In genomic region chr16:12590409-12590808, GRCh38 we compare ENCODE assay signal across 1 cellular context.
A peak's percentile ranks its signal among the peaks of the same experiment; 100 is the strongest.
TF ChIP-seq lines count a peak whose summit lies in the region.

No MANE protein-coding gene starts in this region.

TF ChIP-seq in HepG2, 621 proteins besides CTCF, POLR2A, EP300 and RAD21 (continued from another document):
- TF ChIP-seq PAXIP1 (CRISPR knock-in tag; conservative IDR thresholded peaks at IDR 0.05) (peak; percentile 46; the same call in 1 of the 2 replicates), U2AF2 (IDR thresholded peaks at IDR 0.05; ENCODE audit: low read depth, low read length) (no peak), ATRX (CRISPR knock-in tag; IDR thresholded peaks at IDR 0.05; ENCODE audit: borderline replicate concordance) (no peak), ZNF761 (CRISPR knock-in tag; conservative IDR thresholded peaks at IDR 0.05) (no peak), ZNF841 (CRISPR knock-in tag; IDR thresholded peaks at IDR 0.05; ENCODE audit: borderline replicate concordance) (no peak), HIC2 (CRISPR knock-in tag; IDR thresholded peaks at IDR 0.05; ENCODE audit: low read depth) (no peak), ZNF253 (CRISPR knock-in tag; IDR thresholded peaks at IDR 0.05; ENCODE audit: borderline replicate concordance) (no peak), JUND (CRISPR knock-in tag; IDR thresholded peaks at IDR 0.05) (no peak), SOX5 (CRISPR knock-in tag; IDR thresholded peaks at IDR 0.05; ENCODE audit: borderline replicate concordance) (0 out of 2 replicates have a peak, but pooled peaks have one; percentile 16), THAP8 (CRISPR knock-in tag; IDR thresholded peaks at IDR 0.05; ENCODE audit: borderline replicate concordance) (no peak), ESRRA (CRISPR knock-in tag; IDR thresholded peaks at IDR 0.05; ENCODE audit: low read depth) (0 out of 2 replicates have a peak, but pooled peaks have one; percentile 19), USF2 (IDR thresholded peaks at IDR 0.05; ENCODE audit: low read depth, low read length) (no peak), USF2 (CRISPR knock-in tag; IDR thresholded peaks at IDR 0.05; ENCODE audit: borderline replicate concordance) (no peak), ZNF292 (CRISPR knock-in tag; IDR thresholded peaks at IDR 0.05; ENCODE audit: borderline replicate concordance, low read depth) (no peak), SIN3B (IDR thresholded peaks at IDR 0.05; ENCODE audit: low read length) (no peak), AFF4 (CRISPR knock-in tag; IDR thresholded peaks at IDR 0.05) (no peak), FOXA3 (CRISPR knock-in tag; IDR thresholded peaks at IDR 0.05) (0 out of 2 replicates have a peak, but pooled peaks have one; percentile 23), ZEB1 (IDR thresholded peaks at IDR 0.05; ENCODE audit: insufficient replicate concordance, low read depth) (no peak), ZNF10 (CRISPR knock-in tag; IDR thresholded peaks at IDR 0.05; ENCODE audit: borderline replicate concordance, low read depth) (no peak), GATAD2A (CRISPR knock-in tag; IDR thresholded peaks at IDR 0.05) (0 out of 2 replicates have a peak, but pooled peaks have one; percentile 57), ARID5B (CRISPR knock-in tag; IDR thresholded peaks at IDR 0.05) (peak; percentile 30), AKAP8 (CRISPR knock-in tag; IDR thresholded peaks at IDR 0.05) (no peak), CEBPB (IDR thresholded peaks at IDR 0.05; ENCODE audit: borderline replicate concordance, low read depth, low read length) (peak; percentile 59; the same call in 1 of the 2 replicates), PRDM10 (CRISPR knock-in tag; IDR thresholded peaks at IDR 0.05; ENCODE audit: low read depth) (no peak), IKZF4 (CRISPR knock-in tag; IDR thresholded peaks at IDR 0.05; ENCODE audit: borderline replicate concordance, low read depth, not compliant biosample characterization) (no peak), GPBP1L1 (CRISPR knock-in tag; IDR thresholded peaks at IDR 0.05) (no peak)
